ENCODE assay signal across 2 cellular contexts in the genomic region with DNA sequence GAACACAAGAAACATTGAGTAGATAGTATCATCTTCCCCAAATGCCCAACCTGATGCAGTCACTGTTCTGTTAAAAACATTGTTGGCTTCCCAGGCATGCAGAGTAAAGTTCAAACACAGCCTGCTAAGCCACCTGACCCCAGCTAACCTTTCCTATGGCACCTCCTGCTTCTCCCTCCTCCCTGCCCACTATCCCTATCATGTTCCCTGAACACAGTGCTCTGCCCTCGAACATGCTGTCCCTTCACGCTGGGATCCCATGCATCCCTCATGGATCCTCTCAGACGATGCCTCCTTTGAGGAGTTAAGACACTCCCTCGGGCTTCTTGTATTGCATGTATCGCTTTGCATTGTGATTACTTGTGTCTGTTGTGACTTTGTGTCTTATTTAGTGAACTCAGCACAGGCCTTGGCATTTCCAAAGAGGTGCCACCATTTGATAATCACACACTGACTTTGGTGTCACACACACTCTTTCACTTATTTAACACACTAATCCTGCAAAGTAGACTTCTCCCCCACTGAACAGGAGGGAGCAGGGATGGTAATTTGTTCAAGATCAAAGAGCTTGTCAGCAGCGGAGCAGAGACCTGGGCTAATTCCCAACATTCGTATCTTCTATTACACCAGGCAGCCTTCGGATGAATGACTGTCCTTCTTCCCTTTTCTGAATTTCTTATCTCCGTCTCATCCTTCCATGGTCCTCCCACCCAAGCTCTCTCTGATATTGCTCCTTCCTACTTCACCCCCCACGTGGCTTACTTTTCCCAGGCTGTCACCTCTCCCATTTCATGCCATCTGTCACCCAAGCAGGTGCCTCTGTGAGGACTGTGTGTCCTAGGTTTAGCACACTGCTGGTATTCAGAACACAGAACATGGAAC.
TF ChIP-seq lines count a peak whose summit lies in the region.

No MANE protein-coding gene starts in this region.

TF ChIP-seq in K562, 482 proteins besides CTCF, POLR2A, EP300 and RAD21 (continues in another document):
- TF ChIP-seq, protein P1, sequence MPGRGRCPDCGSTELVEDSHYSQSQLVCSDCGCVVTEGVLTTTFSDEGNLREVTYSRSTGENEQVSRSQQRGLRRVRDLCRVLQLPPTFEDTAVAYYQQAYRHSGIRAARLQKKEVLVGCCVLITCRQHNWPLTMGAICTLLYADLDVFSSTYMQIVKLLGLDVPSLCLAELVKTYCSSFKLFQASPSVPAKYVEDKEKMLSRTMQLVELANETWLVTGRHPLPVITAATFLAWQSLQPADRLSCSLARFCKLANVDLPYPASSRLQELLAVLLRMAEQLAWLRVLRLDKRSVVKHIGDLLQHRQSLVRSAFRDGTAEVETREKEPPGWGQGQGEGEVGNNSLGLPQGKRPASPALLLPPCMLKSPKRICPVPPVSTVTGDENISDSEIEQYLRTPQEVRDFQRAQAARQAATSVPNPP (IDR thresholded peaks at IDR 0.05; ENCODE audit: borderline replicate concordance, insufficient read depth, insufficient read length), result no peak
- TF ChIP-seq, protein P2, sequence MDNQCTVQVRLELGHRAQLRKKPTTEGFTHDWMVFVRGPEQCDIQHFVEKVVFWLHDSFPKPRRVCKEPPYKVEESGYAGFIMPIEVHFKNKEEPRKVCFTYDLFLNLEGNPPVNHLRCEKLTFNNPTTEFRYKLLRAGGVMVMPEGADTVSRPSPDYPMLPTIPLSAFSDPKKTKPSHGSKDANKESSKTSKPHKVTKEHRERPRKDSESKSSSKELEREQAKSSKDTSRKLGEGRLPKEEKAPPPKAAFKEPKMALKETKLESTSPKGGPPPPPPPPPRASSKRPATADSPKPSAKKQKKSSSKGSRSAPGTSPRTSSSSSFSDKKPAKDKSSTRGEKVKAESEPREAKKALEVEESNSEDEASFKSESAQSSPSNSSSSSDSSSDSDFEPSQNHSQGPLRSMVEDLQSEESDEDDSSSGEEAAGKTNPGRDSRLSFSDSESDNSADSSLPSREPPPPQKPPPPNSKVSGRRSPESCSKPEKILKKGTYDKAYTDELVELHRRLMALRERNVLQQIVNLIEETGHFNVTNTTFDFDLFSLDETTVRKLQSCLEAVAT (IDR thresholded peaks at IDR 0.05), result 0 out of 4 replicates have a peak, but pooled peaks have one; percentile 16 to 39
- TF ChIP-seq ZNF324 (CRISPR knock-in tag; IDR thresholded peaks at IDR 0.05) (no peak), PTRF (tag; IDR thresholded peaks at IDR 0.05) (no peak), ZNF778 (CRISPR knock-in tag; IDR thresholded peaks at IDR 0.05) (no peak), POU5F1 (IDR thresholded peaks at IDR 0.05; ENCODE audit: borderline replicate concordance, low read depth, low read length, partially characterized antibody) (no peak), MTF1 (CRISPR knock-in tag; IDR thresholded peaks at IDR 0.05; ENCODE audit: borderline replicate concordance) (no peak), ZBTB17 (CRISPR knock-in tag; IDR thresholded peaks at IDR 0.05) (no peak), KLF1 (tag; IDR thresholded peaks at IDR 0.05) (no peak), ETV6 (IDR thresholded peaks at IDR 0.05; ENCODE audit: borderline replicate concordance in 1 of 2, low read depth in 2 of 2, low read length in 1 of 2) (peak in 1 of 2 experiments; percentile 29; a peak in 1 of 4 replicates), ETV6 (CRISPR knock-in tag; IDR thresholded peaks at IDR 0.05; ENCODE audit: borderline replicate concordance) (no peak), ERF (CRISPR knock-in tag; IDR thresholded peaks at IDR 0.05) (peak; percentile 68; the same call in 1 of the 2 replicates), PHF8 (IDR thresholded peaks at IDR 0.05; ENCODE audit: borderline replicate concordance, low read length) (no peak), ZNF644 (tag; IDR thresholded peaks at IDR 0.05; ENCODE audit: low read depth) (no peak)
- TF ChIP-seq, protein P3, sequence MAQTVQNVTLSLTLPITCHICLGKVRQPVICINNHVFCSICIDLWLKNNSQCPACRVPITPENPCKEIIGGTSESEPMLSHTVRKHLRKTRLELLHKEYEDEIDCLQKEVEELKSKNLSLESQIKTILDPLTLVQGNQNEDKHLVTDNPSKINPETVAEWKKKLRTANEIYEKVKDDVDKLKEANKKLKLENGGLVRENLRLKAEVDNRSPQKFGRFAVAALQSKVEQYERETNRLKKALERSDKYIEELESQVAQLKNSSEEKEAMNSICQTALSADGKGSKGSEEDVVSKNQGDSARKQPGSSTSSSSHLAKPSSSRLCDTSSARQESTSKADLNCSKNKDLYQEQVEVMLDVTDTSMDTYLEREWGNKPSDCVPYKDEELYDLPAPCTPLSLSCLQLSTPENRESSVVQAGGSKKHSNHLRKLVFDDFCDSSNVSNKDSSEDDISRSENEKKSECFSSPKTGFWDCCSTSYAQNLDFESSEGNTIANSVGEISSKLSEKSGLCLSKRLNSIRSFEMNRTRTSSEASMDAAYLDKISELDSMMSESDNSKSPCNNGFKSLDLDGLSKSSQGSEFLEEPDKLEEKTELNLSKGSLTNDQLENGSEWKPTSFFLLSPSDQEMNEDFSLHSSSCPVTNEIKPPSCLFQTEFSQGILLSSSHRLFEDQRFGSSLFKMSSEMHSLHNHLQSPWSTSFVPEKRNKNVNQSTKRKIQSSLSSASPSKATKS (CRISPR knock-in tag; IDR thresholded peaks at IDR 0.05), result peak; percentile 4; the same call in 1 of the 2 replicates
- TF ChIP-seq, protein P4, sequence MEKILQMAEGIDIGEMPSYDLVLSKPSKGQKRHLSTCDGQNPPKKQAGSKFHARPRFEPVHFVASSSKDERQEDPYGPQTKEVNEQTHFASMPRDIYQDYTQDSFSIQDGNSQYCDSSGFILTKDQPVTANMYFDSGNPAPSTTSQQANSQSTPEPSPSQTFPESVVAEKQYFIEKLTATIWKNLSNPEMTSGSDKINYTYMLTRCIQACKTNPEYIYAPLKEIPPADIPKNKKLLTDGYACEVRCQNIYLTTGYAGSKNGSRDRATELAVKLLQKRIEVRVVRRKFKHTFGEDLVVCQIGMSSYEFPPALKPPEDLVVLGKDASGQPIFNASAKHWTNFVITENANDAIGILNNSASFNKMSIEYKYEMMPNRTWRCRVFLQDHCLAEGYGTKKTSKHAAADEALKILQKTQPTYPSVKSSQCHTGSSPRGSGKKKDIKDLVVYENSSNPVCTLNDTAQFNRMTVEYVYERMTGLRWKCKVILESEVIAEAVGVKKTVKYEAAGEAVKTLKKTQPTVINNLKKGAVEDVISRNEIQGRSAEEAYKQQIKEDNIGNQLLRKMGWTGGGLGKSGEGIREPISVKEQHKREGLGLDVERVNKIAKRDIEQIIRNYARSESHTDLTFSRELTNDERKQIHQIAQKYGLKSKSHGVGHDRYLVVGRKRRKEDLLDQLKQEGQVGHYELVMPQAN (IDR thresholded peaks at IDR 0.05; ENCODE audit: borderline replicate concordance), result peak; percentile 26; the same call in 1 of the 2 replicates
- TF ChIP-seq, protein P5, sequence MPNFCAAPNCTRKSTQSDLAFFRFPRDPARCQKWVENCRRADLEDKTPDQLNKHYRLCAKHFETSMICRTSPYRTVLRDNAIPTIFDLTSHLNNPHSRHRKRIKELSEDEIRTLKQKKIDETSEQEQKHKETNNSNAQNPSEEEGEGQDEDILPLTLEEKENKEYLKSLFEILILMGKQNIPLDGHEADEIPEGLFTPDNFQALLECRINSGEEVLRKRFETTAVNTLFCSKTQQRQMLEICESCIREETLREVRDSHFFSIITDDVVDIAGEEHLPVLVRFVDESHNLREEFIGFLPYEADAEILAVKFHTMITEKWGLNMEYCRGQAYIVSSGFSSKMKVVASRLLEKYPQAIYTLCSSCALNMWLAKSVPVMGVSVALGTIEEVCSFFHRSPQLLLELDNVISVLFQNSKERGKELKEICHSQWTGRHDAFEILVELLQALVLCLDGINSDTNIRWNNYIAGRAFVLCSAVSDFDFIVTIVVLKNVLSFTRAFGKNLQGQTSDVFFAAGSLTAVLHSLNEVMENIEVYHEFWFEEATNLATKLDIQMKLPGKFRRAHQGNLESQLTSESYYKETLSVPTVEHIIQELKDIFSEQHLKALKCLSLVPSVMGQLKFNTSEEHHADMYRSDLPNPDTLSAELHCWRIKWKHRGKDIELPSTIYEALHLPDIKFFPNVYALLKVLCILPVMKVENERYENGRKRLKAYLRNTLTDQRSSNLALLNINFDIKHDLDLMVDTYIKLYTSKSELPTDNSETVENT (CRISPR knock-in tag; IDR thresholded peaks at IDR 0.05), result no peak

TF ChIP-seq in HepG2, 621 proteins besides CTCF, POLR2A, EP300 and RAD21 (continues in another document):
- TF ChIP-seq, protein P6, sequence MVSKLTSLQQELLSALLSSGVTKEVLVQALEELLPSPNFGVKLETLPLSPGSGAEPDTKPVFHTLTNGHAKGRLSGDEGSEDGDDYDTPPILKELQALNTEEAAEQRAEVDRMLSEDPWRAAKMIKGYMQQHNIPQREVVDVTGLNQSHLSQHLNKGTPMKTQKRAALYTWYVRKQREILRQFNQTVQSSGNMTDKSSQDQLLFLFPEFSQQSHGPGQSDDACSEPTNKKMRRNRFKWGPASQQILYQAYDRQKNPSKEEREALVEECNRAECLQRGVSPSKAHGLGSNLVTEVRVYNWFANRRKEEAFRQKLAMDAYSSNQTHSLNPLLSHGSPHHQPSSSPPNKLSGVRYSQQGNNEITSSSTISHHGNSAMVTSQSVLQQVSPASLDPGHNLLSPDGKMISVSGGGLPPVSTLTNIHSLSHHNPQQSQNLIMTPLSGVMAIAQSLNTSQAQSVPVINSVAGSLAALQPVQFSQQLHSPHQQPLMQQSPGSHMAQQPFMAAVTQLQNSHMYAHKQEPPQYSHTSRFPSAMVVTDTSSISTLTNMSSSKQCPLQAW (CRISPR knock-in tag; IDR thresholded peaks at IDR 0.05), result peak; percentile 82
- 0 out of 2 replicates have a peak, but pooled peaks have one; percentile 47 for TF ChIP-seq KDM1A (CRISPR knock-in tag; IDR thresholded peaks at IDR 0.05)
- TF ChIP-seq, protein P7, sequence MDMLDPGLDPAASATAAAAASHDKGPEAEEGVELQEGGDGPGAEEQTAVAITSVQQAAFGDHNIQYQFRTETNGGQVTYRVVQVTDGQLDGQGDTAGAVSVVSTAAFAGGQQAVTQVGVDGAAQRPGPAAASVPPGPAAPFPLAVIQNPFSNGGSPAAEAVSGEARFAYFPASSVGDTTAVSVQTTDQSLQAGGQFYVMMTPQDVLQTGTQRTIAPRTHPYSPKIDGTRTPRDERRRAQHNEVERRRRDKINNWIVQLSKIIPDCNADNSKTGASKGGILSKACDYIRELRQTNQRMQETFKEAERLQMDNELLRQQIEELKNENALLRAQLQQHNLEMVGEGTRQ (IDR thresholded peaks at IDR 0.05; ENCODE audit: low read depth, low read length), result 0 out of 2 replicates have a peak, but pooled peaks have one; percentile 17
- TF ChIP-seq, protein P7 (CRISPR knock-in tag; IDR thresholded peaks at IDR 0.05; ENCODE audit: borderline replicate concordance), result no peak
- TF ChIP-seq FOSL2 (CRISPR knock-in tag; IDR thresholded peaks at IDR 0.05), result no peak
- TF ChIP-seq, protein P8, sequence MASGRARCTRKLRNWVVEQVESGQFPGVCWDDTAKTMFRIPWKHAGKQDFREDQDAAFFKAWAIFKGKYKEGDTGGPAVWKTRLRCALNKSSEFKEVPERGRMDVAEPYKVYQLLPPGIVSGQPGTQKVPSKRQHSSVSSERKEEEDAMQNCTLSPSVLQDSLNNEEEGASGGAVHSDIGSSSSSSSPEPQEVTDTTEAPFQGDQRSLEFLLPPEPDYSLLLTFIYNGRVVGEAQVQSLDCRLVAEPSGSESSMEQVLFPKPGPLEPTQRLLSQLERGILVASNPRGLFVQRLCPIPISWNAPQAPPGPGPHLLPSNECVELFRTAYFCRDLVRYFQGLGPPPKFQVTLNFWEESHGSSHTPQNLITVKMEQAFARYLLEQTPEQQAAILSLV (CRISPR knock-in tag; IDR thresholded peaks at IDR 0.05; ENCODE audit: borderline replicate concordance), result no peak
- TF ChIP-seq CHCHD3 (CRISPR knock-in tag; IDR thresholded peaks at IDR 0.05), result no peak
- TF ChIP-seq ZSCAN30 (CRISPR knock-in tag; IDR thresholded peaks at IDR 0.05), result no peak
- TF ChIP-seq, protein P9, sequence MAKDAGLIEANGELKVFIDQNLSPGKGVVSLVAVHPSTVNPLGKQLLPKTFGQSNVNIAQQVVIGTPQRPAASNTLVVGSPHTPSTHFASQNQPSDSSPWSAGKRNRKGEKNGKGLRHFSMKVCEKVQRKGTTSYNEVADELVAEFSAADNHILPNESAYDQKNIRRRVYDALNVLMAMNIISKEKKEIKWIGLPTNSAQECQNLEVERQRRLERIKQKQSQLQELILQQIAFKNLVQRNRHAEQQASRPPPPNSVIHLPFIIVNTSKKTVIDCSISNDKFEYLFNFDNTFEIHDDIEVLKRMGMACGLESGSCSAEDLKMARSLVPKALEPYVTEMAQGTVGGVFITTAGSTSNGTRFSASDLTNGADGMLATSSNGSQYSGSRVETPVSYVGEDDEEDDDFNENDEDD (CRISPR knock-in tag; IDR thresholded peaks at IDR 0.05; ENCODE audit: borderline replicate concordance), result 0 out of 2 replicates have a peak, but pooled peaks have one; percentile 30
- no peak for TF ChIP-seq ATF7 (IDR thresholded peaks at IDR 0.05)
- no peak for TF ChIP-seq ATF7 (CRISPR knock-in tag; IDR thresholded peaks at IDR 0.05)
- no peak for TF ChIP-seq NR1H2 (CRISPR knock-in tag; IDR thresholded peaks at IDR 0.05; ENCODE audit: borderline replicate concordance, low read depth)
- TF ChIP-seq, protein P10, sequence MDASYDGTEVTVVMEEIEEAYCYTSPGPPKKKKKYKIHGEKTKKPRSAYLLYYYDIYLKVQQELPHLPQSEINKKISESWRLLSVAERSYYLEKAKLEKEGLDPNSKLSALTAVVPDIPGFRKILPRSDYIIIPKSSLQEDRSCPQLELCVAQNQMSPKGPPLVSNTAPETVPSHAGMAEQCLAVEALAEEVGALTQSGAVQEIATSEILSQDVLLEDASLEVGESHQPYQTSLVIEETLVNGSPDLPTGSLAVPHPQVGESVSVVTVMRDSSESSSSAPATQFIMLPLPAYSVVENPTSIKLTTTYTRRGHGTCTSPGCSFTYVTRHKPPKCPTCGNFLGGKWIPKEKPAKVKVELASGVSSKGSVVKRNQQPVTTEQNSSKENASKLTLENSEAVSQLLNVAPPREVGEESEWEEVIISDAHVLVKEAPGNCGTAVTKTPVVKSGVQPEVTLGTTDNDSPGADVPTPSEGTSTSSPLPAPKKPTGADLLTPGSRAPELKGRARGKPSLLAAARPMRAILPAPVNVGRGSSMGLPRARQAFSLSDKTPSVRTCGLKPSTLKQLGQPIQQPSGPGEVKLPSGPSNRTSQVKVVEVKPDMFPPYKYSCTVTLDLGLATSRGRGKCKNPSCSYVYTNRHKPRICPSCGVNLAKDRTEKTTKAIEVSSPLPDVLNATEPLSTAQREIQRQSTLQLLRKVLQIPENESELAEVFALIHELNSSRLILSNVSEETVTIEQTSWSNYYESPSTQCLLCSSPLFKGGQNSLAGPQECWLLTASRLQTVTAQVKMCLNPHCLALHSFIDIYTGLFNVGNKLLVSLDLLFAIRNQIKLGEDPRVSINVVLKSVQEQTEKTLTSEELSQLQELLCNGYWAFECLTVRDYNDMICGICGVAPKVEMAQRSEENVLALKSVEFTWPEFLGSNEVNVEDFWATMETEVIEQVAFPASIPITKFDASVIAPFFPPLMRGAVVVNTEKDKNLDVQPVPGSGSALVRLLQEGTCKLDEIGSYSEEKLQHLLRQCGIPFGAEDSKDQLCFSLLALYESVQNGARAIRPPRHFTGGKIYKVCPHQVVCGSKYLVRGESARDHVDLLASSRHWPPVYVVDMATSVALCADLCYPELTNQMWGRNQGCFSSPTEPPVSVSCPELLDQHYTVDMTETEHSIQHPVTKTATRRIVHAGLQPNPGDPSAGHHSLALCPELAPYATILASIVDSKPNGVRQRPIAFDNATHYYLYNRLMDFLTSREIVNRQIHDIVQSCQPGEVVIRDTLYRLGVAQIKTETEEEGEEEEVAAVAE (CRISPR knock-in tag; IDR thresholded peaks at IDR 0.05; ENCODE audit: borderline replicate concordance), result 0 out of 2 replicates have a peak, but pooled peaks have one; percentile 34
- no peak for TF ChIP-seq KLF12 (CRISPR knock-in tag; IDR thresholded peaks at IDR 0.05; ENCODE audit: borderline replicate concordance)
- TF ChIP-seq ZC3H13 (CRISPR knock-in tag; IDR thresholded peaks at IDR 0.05), result 0 out of 2 replicates have a peak, but pooled peaks have one; percentile 34
